ENCODE assay signal across 19 cellular contexts in the genomic region with DNA sequence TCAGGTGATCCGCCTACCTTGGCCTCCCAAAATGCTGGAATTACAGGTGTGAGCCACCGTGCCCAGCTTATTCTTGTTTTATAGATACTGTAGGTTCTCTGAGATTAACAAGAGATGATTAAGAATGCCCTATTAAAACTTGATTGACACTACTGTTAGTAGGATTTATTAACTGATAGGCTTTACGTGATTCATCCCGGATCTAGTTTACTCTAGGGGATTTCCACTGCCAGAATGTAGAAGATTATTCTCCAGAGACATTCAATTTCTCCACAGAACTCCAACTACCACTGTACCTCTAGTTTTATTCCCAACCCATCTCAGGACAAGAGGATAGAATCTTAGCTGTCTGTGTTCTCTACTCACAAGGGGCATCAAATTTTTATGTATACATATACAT.
"Had no signal": no experiment of that assay in that cellular context is flagged by ENCODE, and none has a peak within 500 bp of the region (broad histone marks: within the 10 kb centered on the region; RNA-seq: fewer than 3 reads in every experiment).

No MANE protein-coding gene starts in this region.

- ATAC-seq: Panc1, PC-3 had no signal

- DNase-seq: KBM-7, MV-4-11, NCI-H1048, NCI-H1105, NCI-H1417, NCI-H1436 treated with DMSO at 0.1 percent for 48 hours, NCI-H1694, NCI-H187 treated with DMSO at 0.1 percent for 48 hours, NCI-H2029 treated with DMSO at 0.1 percent for 48 hours, NCI-H2171 treated with DMSO at 0.1 percent for 48 hours, NCI-H345, NCI-H446 treated with DMSO at 0.1 percent for 48 hours, NCI-H510A treated with DMSO at 0.1 percent for 48 hours, NCI-H526, PC-3, SHP77, SK-N-SH had no signal

- H3K27ac ChIP-seq: RWPE1 had no signal

- H3K9me3 ChIP-seq: SK-N-SH had no signal
